15 cellular contexts compared by ENCODE assay signal in the genomic region with DNA sequence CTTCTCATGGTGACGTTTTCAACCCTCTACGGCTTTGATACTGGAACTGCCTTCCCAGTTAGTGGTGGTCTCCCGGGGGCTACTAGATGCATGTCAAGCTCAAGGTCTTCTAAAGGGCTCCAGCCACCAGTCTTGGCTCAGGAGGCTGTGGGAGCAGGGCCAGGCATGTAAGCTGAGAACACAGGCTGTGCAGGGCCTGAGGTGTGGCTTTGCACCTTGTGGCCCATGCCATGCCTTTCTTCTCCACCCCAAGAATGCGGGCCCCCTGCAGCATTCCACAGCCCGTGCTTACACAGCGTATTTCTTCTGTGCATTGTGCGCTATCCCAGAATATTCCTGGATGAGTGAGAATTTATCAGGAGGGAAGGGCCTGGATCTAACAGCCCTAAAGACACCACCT.
DNase-seq lines count a peak whose midpoint lies in the region; ATAC-seq and TF ChIP-seq lines count a peak whose summit lies in the region.
"Had no signal": no experiment of that assay in that cellular context is flagged by ENCODE, and none has a peak within 500 bp of the region (broad histone marks: within the 10 kb centered on the region; RNA-seq: fewer than 3 reads in every experiment).

No MANE protein-coding gene starts in this region.

- H3K4me3 ChIP-seq in H7 (ENCODE audit: insufficient read depth, low read depth, low read length) (no peak overlapping the region), spleen (no peak overlapping the region), upper lobe of left lung (no peak overlapping the region)

- peak overlapping the region; percentile 98 for H3K27ac Mint-ChIP-seq in chondrocyte (ENCODE audit: unreplicated experiment)
- peak overlapping the region; percentile 98 for H3K27ac Mint-ChIP-seq in osteocyte (ENCODE audit: unreplicated experiment)

- H3K4me1 ChIP-seq in spleen, result peaks cover 0 to 8% (median 2%) of the 10 kb centered on the region in 6 donors
- H3K4me1 ChIP-seq in foreskin keratinocyte, result peaks cover 34% of the 10 kb centered on the region
- peaks cover 0 to 4% (median 0%) of the 10 kb centered on the region in 4 donors for H3K4me1 ChIP-seq in upper lobe of left lung

- no peak for TF ChIP-seq EP300 in upper lobe of left lung (IDR thresholded peaks at IDR 0.05)

- intact Hi-C loops in spleen (cut with DNase I; ENCODE audit: low total_unique reads), result no loop called here

- WGBS in spleen, 5 donors, result 92 to 96% (median 93%) methylated on average over 7 of the region's 7 CpGs
- WGBS in upper lobe of left lung, 2 donors, result 86 to 95% methylated on average over 7 of the region's 7 CpGs

- H3K27me3 ChIP-seq in H7 (ENCODE audit: control insufficient read depth, insufficient read depth, low read length) (no peaks in the 10 kb centered on the region), spleen (replicated peaks in 1 of 7) (no peaks in the 10 kb centered on the region), foreskin keratinocyte (no peaks in the 10 kb centered on the region), upper lobe of left lung (no peaks in the 10 kb centered on the region)

- H3K9me3 ChIP-seq in spleen, result no peaks in the 10 kb centered on the region
- no peaks in the 10 kb centered on the region for H3K9me3 ChIP-seq in upper lobe of left lung

- H3K36me3 ChIP-seq in H7 (replicated peaks; ENCODE audit: control insufficient read depth, insufficient read depth, low read length) (no peaks in the 10 kb centered on the region), spleen (no peaks in the 10 kb centered on the region), upper lobe of left lung (no peaks in the 10 kb centered on the region)

- H3K4me3 Mint-ChIP-seq in chondrocyte (ENCODE audit: unreplicated experiment), result no peak overlapping the region
- H3K4me3 Mint-ChIP-seq in osteocyte (ENCODE audit: unreplicated experiment), result no peak overlapping the region
- H3K4me3 Mint-ChIP-seq: CD14-positive monocyte had no signal

- no peaks in the 10 kb centered on the region for H3K27me3 Mint-ChIP-seq in chondrocyte (ENCODE audit: low read depth)
- H3K27me3 Mint-ChIP-seq in osteocyte (ENCODE audit: unreplicated experiment), result no peaks in the 10 kb centered on the region

- H3K36me3 Mint-ChIP-seq in chondrocyte (ENCODE audit: low read depth) (peaks cover 8% of the 10 kb centered on the region), osteocyte (ENCODE audit: unreplicated experiment) (peaks cover 19% of the 10 kb centered on the region)
- H3K36me3 Mint-ChIP-seq: CD14-positive monocyte had no signal

- H3K4me1 Mint-ChIP-seq in chondrocyte (ENCODE audit: low read depth) (peaks cover 82% of the 10 kb centered on the region), osteocyte (ENCODE audit: unreplicated experiment) (peaks cover 78% of the 10 kb centered on the region)

- DNase-seq in H7 (peak; percentile 21), chondrocyte (ENCODE audit: low spot score) (peak; percentile 74), osteocyte (ENCODE audit: extremely low spot score, unreplicated experiment) (no peak), spleen (peak; percentile 30), foreskin keratinocyte (no peak), upper lobe of left lung (no peak)
- DNase-seq: DMS79 treated with DMSO at 0.1 percent for 48 hours, KBM-7, NCI-H1694 treated with DMSO at 0.1 percent for 48 hours, NCI-H510A, NCI-H774, SIG-M5 had no signal

- H3K9me3 Mint-ChIP-seq in chondrocyte (ENCODE audit: low read depth), result peaks cover 4% of the 10 kb centered on the region
- no peaks in the 10 kb centered on the region for H3K9me3 Mint-ChIP-seq in osteocyte (ENCODE audit: unreplicated experiment)

- TF ChIP-seq CTCF in chondrocyte (IDR thresholded peaks at IDR 0.05), result no peak
- no peak for TF ChIP-seq CTCF in osteocyte (IDR thresholded peaks at IDR 0.05)
- no peak for TF ChIP-seq CTCF in spleen (IDR thresholded peaks at IDR 0.05 in 8 of 11, conservative IDR thresholded peaks at IDR 0.05 in 3 of 11)
- no peak for TF ChIP-seq CTCF in foreskin keratinocyte (conservative IDR thresholded peaks at IDR 0.05)
- no peak for TF ChIP-seq CTCF in upper lobe of left lung (IDR thresholded peaks at IDR 0.05)

- no peak for ATAC-seq in foreskin keratinocyte
- ATAC-seq in HG02642 (IDR thresholded peaks at IDR 0.05; ENCODE audit: poor library complexity, unreplicated experiment), result no peak
- no peak for ATAC-seq in upper lobe of left lung (ENCODE audit: low FRiP score in 2 of 2)
- ATAC-seq: SK-N-SH treated with all-trans-retinoic acid at 6 μM for 48 hours had no signal

- H3K27ac ChIP-seq in spleen (no peak overlapping the region), foreskin keratinocyte (no peak overlapping the region), upper lobe of left lung (no peak overlapping the region)

- no peak for TF ChIP-seq POLR2A in spleen (IDR thresholded peaks at IDR 0.05)
- no peak for TF ChIP-seq POLR2A in upper lobe of left lung (IDR thresholded peaks at IDR 0.05)

Comparison
In these comparisons a context has a peak if more than half of its experiments do, and no peak if none do; other contexts are left out.
1. DNase-seq: peak in H7 (single experiment), chondrocyte (single experiment) and spleen (single experiment); none in osteocyte (single experiment), foreskin keratinocyte (0 of 2) and upper lobe of left lung (0 of 2).